Comparison of ENCODE assay signal across 13 cellular contexts in genomic region chr9:32218100-32218767, GRCh38.
DNase-seq lines count a peak whose midpoint lies in the region; ATAC-seq and TF ChIP-seq lines count a peak whose summit lies in the region.
"Had no signal": no experiment of that assay in that cellular context is flagged by ENCODE, and none has a peak within 500 bp of the region (broad histone marks: within the 10 kb centered on the region; RNA-seq: fewer than 3 reads in every experiment).

No MANE protein-coding gene starts in this region.

- H3K4me2 ChIP-seq in KMS-11, result 0 out of 2 replicates have a peak overlapping the region, but pooled peaks have one; percentile 30

- H3K27ac ChIP-seq in KMS-11, result peak overlapping the region; percentile 26; the same call in 1 of the 2 replicates

- no peak for TF ChIP-seq CTCF in KMS-11 (conservative IDR thresholded peaks at IDR 0.05; ENCODE audit: low read depth, low read length)

- no peak for DNase-seq in HK-2 (ENCODE audit: unreplicated experiment)
- no peak for DNase-seq in DMS 273 treated with DMSO at 0.1 percent for 48 hours (lab: John Stamatoyannopoulos, UW)
- DNase-seq in NCI-H524 (lab: John Stamatoyannopoulos, UW), result no peak
- DNase-seq in NCI-H510A treated with DMSO at 0.1 percent for 48 hours (lab: John Stamatoyannopoulos, UW), result no peak
- DNase-seq: cortex of kidney; NCI-H2081; stimulated activated CD4-positive, alpha-beta T cell treated with anti-CD3 and anti-CD28 coated beads, Interleukin-2, amount 100 ng/mL, for 48 hours had no signal

- no peaks in the 10 kb centered on the region for H3K27me3 ChIP-seq in KMS-11 (ENCODE audit: insufficient read depth, low read depth)

- no peaks in the 10 kb centered on the region for H3K79me2 ChIP-seq in KMS-11 (ENCODE audit: insufficient read depth, low read depth)

- no peak overlapping the region for H3K4me3 ChIP-seq in KMS-11 (IDR thresholded peaks at IDR 0.05; ENCODE audit: insufficient read depth, low read depth, low read length)

- no peak overlapping the region for H3K9ac ChIP-seq in KMS-11

- H3K4me1 ChIP-seq in KMS-11 (ENCODE audit: low read depth, poor library complexity, severe bottlenecking), result peaks cover 10% of the 10 kb centered on the region

- ATAC-seq in GM18508 (IDR thresholded peaks at IDR 0.05; ENCODE audit: insufficient read depth, unreplicated experiment), result peak; percentile 100
- ATAC-seq in GM21360 (IDR thresholded peaks at IDR 0.05; ENCODE audit: unreplicated experiment), result peak; percentile 98
- ATAC-seq in HG02970 (IDR thresholded peaks at IDR 0.05; ENCODE audit: low FRiP score, unreplicated experiment), result peak; percentile 100
- ATAC-seq: activated CD4-positive, CD25-positive, alpha-beta regulatory T cell treated with anti-CD3 and anti-CD28 coated beads, Interleukin-2, amount 50 U/mL, for 24 hours; left lobe of liver had no signal

- peak overlapping the region; percentile 11; the same call in 1 of the 2 replicates for H2AFZ ChIP-seq in KMS-11 (ENCODE audit: low read depth)

- H3K36me3 ChIP-seq in KMS-11 (ENCODE audit: insufficient read depth), result no peaks in the 10 kb centered on the region

- H4K20me1 ChIP-seq in KMS-11 (ENCODE audit: insufficient read depth), result no peaks in the 10 kb centered on the region
